11 cellular contexts compared by ENCODE assay signal in genomic region chr3:193744822-193745684, GRCh38.
DNase-seq lines count a peak whose midpoint lies in the region; ATAC-seq and TF ChIP-seq lines count a peak whose summit lies in the region.
"Had no signal": no experiment of that assay in that cellular context is flagged by ENCODE, and none has a peak within 500 bp of the region (broad histone marks: within the 10 kb centered on the region; RNA-seq: fewer than 3 reads in every experiment).

No MANE protein-coding gene starts in this region.

- peak overlapping the region; percentile 9 for H3K4me2 ChIP-seq in neural progenitor cell

- H3K4me3 ChIP-seq in endodermal cell (ENCODE audit: low read length) (no peak overlapping the region), neural progenitor cell (no peak overlapping the region)

- H3K36me3 Mint-ChIP-seq in endodermal cell (ENCODE audit: low read depth), result no peaks in the 10 kb centered on the region
- H3K36me3 Mint-ChIP-seq in neural progenitor cell, result no peaks in the 10 kb centered on the region
- H3K36me3 Mint-ChIP-seq: stimulated activated naive B cell treated with anti-CD40 and anti-IgM and Interleukin-4, amounts not matched to agents 10 μg/mL and 1 μg/mL and 100 μg/mL, for 72 hours had no signal

- peaks cover 11% of the 10 kb centered on the region for H3K4me1 ChIP-seq in endodermal cell (ENCODE audit: control insufficient read depth, insufficient read depth, low read length)
- peaks cover 26% of the 10 kb centered on the region for H3K4me1 ChIP-seq in neural progenitor cell

- H3F3A ChIP-seq in neural progenitor cell (ENCODE audit: low read depth), result peaks cover 25% of the 10 kb centered on the region

- TF ChIP-seq CTCF in endodermal cell (conservative IDR thresholded peaks at IDR 0.05) (no peak), neural progenitor cell (IDR thresholded peaks at IDR 0.05) (no peak), GM13977 (IDR thresholded peaks at IDR 0.05; ENCODE audit: extremely low read depth, insufficient read depth, missing control alignments) (no peak)

- H4K20me1 ChIP-seq in neural progenitor cell (ENCODE audit: low read depth), result no peaks in the 10 kb centered on the region

- H3K4me3 Mint-ChIP-seq in endodermal cell (no peak overlapping the region), neural progenitor cell (no peak overlapping the region)
- H3K4me3 Mint-ChIP-seq: activated CD8-positive, alpha-beta T cell treated with anti-CD3 and anti-CD28 coated beads, Interleukin-2, amount 10 ng/mL, durations not matched to agents 7 days and 5 days; stimulated activated naive B cell treated with anti-CD40 and anti-IgM and Interleukin-4, amounts not matched to agents 10 μg/mL and 1 μg/mL and 100 μg/mL, for 72 hours had no signal

- H3K27ac Mint-ChIP-seq in endodermal cell (peak overlapping the region; percentile 80), neural progenitor cell (no peak overlapping the region)
- H3K27ac Mint-ChIP-seq: activated CD8-positive, alpha-beta T cell treated with anti-CD3 and anti-CD28 coated beads, Interleukin-2, amount 10 ng/mL, durations not matched to agents 7 days and 5 days; stimulated activated naive B cell treated with anti-CD40 and anti-IgM and Interleukin-4, amounts not matched to agents 10 μg/mL and 1 μg/mL and 100 μg/mL, for 72 hours had no signal

- no peak overlapping the region for H2AFZ ChIP-seq in neural progenitor cell (replicated peaks)

- H3K36me3 ChIP-seq in endodermal cell (ENCODE audit: control insufficient read depth, insufficient read depth, low read length) (no peaks in the 10 kb centered on the region), neural progenitor cell (no peaks in the 10 kb centered on the region)

- 70 to 95% methylated on average over 5 to 9 of the region's 9 CpGs for WGBS in endodermal cell (ENCODE audit: insufficient coverage in 1 of 2, insufficient read length in 1 of 2), 2 experiments

- DNase-seq in DMS53 (lab: John Stamatoyannopoulos, UW) (peak; percentile 55), NCI-H2081 treated with DMSO at 0.1 percent for 48 hours (lab: John Stamatoyannopoulos, UW) (peak; percentile 15), endodermal cell (peak; percentile 58), neural progenitor cell (ENCODE audit: low spot score) (peak; percentile 41), NCI-H1694 treated with DMSO at 0.1 percent for 48 hours (lab: John Stamatoyannopoulos, UW) (no peak), GM13977 (ENCODE audit: low spot score) (no peak)
- DNase-seq: activated CD8-positive, alpha-beta T cell treated with anti-CD3 and anti-CD28 coated beads, Interleukin-2, amount 10 ng/mL, durations not matched to agents 7 days and 5 days; stimulated activated naive B cell treated with anti-CD40 and anti-IgM and Interleukin-4, amounts not matched to agents 10 μg/mL and 1 μg/mL and 100 μg/mL, for 72 hours had no signal

- H3K27me3 ChIP-seq in endodermal cell (ENCODE audit: control insufficient read depth, insufficient read depth, low read length, poor library complexity, severe bottlenecking) (no peaks in the 10 kb centered on the region), neural progenitor cell (no peaks in the 10 kb centered on the region)

- in situ Hi-C loops in GM13977 (cut with MboI; ENCODE audit: low pct_unique_long_range_greater_than_20kb, low sequenced_read_pairs, unreplicated experiment), result no loop called here

- H3K9me3 ChIP-seq in endodermal cell (ENCODE audit: control insufficient read depth, low read length) (no peaks in the 10 kb centered on the region), neural progenitor cell (ENCODE audit: low read depth) (no peaks in the 10 kb centered on the region)

- ATAC-seq in HG03175 (IDR thresholded peaks at IDR 0.05; ENCODE audit: unreplicated experiment) (no peak), GM21381 (IDR thresholded peaks at IDR 0.05; ENCODE audit: unreplicated experiment) (no peak)
- ATAC-seq: activated CD8-positive, alpha-beta T cell treated with anti-CD3 and anti-CD28 coated beads, Interleukin-2, amount 10 ng/mL, durations not matched to agents 7 days and 5 days; stimulated activated naive B cell treated with anti-CD40 and anti-IgM and Interleukin-4, amounts not matched to agents 10 μg/mL and 1 μg/mL and 100 μg/mL, for 72 hours had no signal

- H3K4me1 Mint-ChIP-seq in endodermal cell (peaks cover 27% of the 10 kb centered on the region), neural progenitor cell (peaks cover 20% of the 10 kb centered on the region)

- H3K27ac ChIP-seq in endodermal cell (ENCODE audit: low read depth, low read length) (no peak overlapping the region), neural progenitor cell (no peak overlapping the region)
- H3K27ac ChIP-seq: epithelial cell of prostate had no signal

- H3K79me2 ChIP-seq in neural progenitor cell (ENCODE audit: low read depth), result no peaks in the 10 kb centered on the region

- H3K9me3 Mint-ChIP-seq in endodermal cell, result peaks cover 7% of the 10 kb centered on the region
- H3K9me3 Mint-ChIP-seq in neural progenitor cell, result peaks cover 10% of the 10 kb centered on the region
- H3K9me3 Mint-ChIP-seq: stimulated activated naive B cell treated with anti-CD40 and anti-IgM and Interleukin-4, amounts not matched to agents 10 μg/mL and 1 μg/mL and 100 μg/mL, for 72 hours had no signal

- H3K27me3 Mint-ChIP-seq in endodermal cell (ENCODE audit: insufficient read depth) (no peaks in the 10 kb centered on the region), neural progenitor cell (ENCODE audit: insufficient read depth, low read depth) (peaks cover 20% of the 10 kb centered on the region)

- H3K9ac ChIP-seq in endodermal cell (ENCODE audit: extremely low read depth, low read length, poor library complexity, severe bottlenecking) (no peak overlapping the region), neural progenitor cell (no peak overlapping the region)

Comparison
In these comparisons a context has a peak if more than half of its experiments do, and no peak if none do; other contexts are left out.
1. DNase-seq: peak in DMS53 (single experiment), NCI-H2081 treated with DMSO at 0.1 percent for 48 hours (single experiment), endodermal cell (single experiment) and neural progenitor cell (single experiment); none in NCI-H1694 treated with DMSO at 0.1 percent for 48 hours (single experiment) and GM13977 (single experiment).